ENCODE assay signal across 35 cellular contexts in the genomic region with DNA sequence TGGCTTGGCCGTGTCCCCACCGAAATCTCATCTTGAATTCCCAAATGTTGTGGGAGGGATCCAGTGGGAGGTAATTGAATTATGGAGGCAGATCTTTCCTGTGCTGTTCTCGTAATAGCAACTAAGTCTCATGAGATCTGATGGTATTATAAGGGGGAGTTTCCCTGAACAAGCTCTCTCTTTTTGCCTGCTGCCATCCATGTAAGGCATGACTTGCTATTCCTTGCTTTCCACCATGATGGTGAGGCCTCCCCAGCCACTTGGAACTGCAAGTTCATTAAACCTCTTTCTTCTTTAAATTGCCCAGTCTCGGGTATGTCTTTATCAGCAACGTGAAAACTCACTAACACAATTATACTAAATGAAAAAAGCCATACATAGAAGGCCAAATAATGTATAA.
"Had no signal": no experiment of that assay in that cellular context is flagged by ENCODE, and none has a peak within 500 bp of the region (broad histone marks: within the 10 kb centered on the region; RNA-seq: fewer than 3 reads in every experiment).

No MANE protein-coding gene starts in this region.

- H3K27me3 ChIP-seq: MG63 had no signal

- H3K4me3 ChIP-seq: MG63 had no signal

- DNase-seq: Karpas-422, Kasumi-1, MG63, MM.1S, MV-4-11, NCI-H1048, NCI-H1092, NCI-H1092 treated with DMSO at 0.1 percent for 48 hours, NCI-H1105, NCI-H1105 treated with DMSO at 0.1 percent for 48 hours, NCI-H1417, NCI-H1417 treated with DMSO at 0.1 percent for 48 hours, NCI-H1436, NCI-H1436 treated with DMSO at 0.1 percent for 48 hours, NCI-H146, NCI-H1694, NCI-H1694 treated with DMSO at 0.1 percent for 48 hours, NCI-H187, NCI-H187 treated with DMSO at 0.1 percent for 48 hours, NCI-H1930, NCI-H2029, NCI-H2029 treated with DMSO at 0.1 percent for 48 hours, NCI-H2081, NCI-H2081 treated with DMSO at 0.1 percent for 48 hours, NCI-H2107, NCI-H2171, NCI-H2171 treated with DMSO at 0.1 percent for 48 hours, NCI-H2227 treated with DMSO at 0.1 percent for 48 hours, NCI-H226, NCI-H345, NCI-H446, NCI-H446 treated with DMSO at 0.1 percent for 48 hours, NCI-H510A, NCI-H510A treated with DMSO at 0.1 percent for 48 hours, NCI-H524 had no signal

- H3K36me3 ChIP-seq: MG63 had no signal
